Comparison of ENCODE assay signal across 16 cellular contexts in the genomic region with DNA sequence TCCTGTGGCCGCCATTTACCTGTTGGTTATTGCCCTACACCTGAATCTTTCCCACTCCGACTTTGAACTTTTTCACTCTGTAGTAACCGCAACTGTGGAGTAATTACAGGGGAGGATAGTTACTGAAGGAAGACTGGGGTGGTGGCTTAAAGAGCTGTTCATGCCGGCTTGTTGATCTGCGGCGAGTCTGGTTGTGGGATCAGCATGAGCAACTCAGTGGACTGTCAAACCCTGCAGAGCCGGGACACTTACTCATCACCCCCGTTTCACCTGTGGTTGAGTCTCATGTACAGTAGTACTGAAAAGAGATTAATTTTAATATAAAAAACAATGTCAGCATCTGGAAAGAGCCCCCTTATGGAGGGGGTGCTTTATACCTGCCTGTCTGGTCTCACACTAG. TPM values are rescaled to one million over a fixed set of nuclear protein-coding genes. Genes with fewer than 3 reads are reported as not detected.
DNase-seq lines count a peak whose midpoint lies in the region; ATAC-seq and TF ChIP-seq lines count a peak whose summit lies in the region.
"Had no signal": no experiment of that assay in that cellular context is flagged by ENCODE, and none has a peak within 500 bp of the region (broad histone marks: within the 10 kb centered on the region; RNA-seq: fewer than 3 reads in every experiment).

No MANE protein-coding gene starts in this region.

- no peak overlapping the region for H3K4me3 ChIP-seq in BLaER1
- H3K4me3 ChIP-seq: adrenal gland, lung, SJCRH30 had no signal

- H3K79me1 ChIP-seq in H9 (ENCODE audit: insufficient read depth, low read depth, low read length, poor library complexity, severe bottlenecking), result peaks cover 7% of the 10 kb centered on the region

- no peak overlapping the region for H3T11ph ChIP-seq in H9 (ENCODE audit: low read length)

- no peak overlapping the region for H3K14ac ChIP-seq in H9 (ENCODE audit: insufficient read depth, low read length)

- no peak overlapping the region for H2BK20ac ChIP-seq in H9 (ENCODE audit: low read depth, low read length, poor library complexity, severe bottlenecking)

- H3K36me3 ChIP-seq in BLaER1, result peaks cover 44% of the 10 kb centered on the region

- H3K36me3 Mint-ChIP-seq in H9 (ENCODE audit: insufficient read depth in 1 of 3, low read depth in 3 of 3) (peaks cover 24 to 37% (median 24%) of the 10 kb centered on the region in 3 experiments), mesothelial cell of epicardium (peaks cover 28% of the 10 kb centered on the region)
- peaks cover 34% of the 10 kb centered on the region for H3K36me3 Mint-ChIP-seq in activated naive CD8-positive, alpha-beta T cell treated with anti-CD3 and anti-CD28 coated beads for 36 hours

- peaks cover 30% of the 10 kb centered on the region for H4K20me1 ChIP-seq in BLaER1
- no peaks in the 10 kb centered on the region for H4K20me1 ChIP-seq in H9 (ENCODE audit: control insufficient read depth, insufficient read depth, insufficient read length)

- H3K27me3 Mint-ChIP-seq in H9 (ENCODE audit: low read depth), result no peaks in the 10 kb centered on the region; the same call in 1 of the 2 replicates
- H3K27me3 Mint-ChIP-seq in activated naive CD8-positive, alpha-beta T cell treated with anti-CD3 and anti-CD28 coated beads for 36 hours, result no peaks in the 10 kb centered on the region
- H3K27me3 Mint-ChIP-seq in mesothelial cell of epicardium (ENCODE audit: low read depth), result no peaks in the 10 kb centered on the region

- H3K79me2 ChIP-seq in H9 (ENCODE audit: insufficient read depth, low read length), result peaks cover 33% of the 10 kb centered on the region; the same call in 1 of the 2 replicates

- H3K4me1 Mint-ChIP-seq in H9 (peaks cover 17 to 19% of the 10 kb centered on the region in 2 experiments), mesothelial cell of epicardium (peaks cover 23% of the 10 kb centered on the region)
- H3K4me1 Mint-ChIP-seq in activated naive CD8-positive, alpha-beta T cell treated with anti-CD3 and anti-CD28 coated beads for 36 hours, result peaks cover 45% of the 10 kb centered on the region

- H3K27ac ChIP-seq in BLaER1 (no peak overlapping the region), H9 (ENCODE audit: insufficient read length, low read depth, low read length) (no peak overlapping the region)
- H3K27ac ChIP-seq: adrenal gland, heart left ventricle, SJCRH30 had no signal

- H3K4me2 ChIP-seq in BLaER1, result 0 out of 2 replicates have a peak overlapping the region, but pooled peaks have one; percentile 88
- no peak overlapping the region for H3K4me2 ChIP-seq in H9 (ENCODE audit: insufficient read depth, insufficient read length, low read length)

- no peak overlapping the region for H4K91ac ChIP-seq in H9 (ENCODE audit: insufficient read length, low read depth, low read length)

- H3K4me3 Mint-ChIP-seq in H9, result peak overlapping the region; percentile 38 to 90; a peak in 3 of 5 replicates
- peak overlapping the region; percentile 91 for H3K4me3 Mint-ChIP-seq in activated naive CD8-positive, alpha-beta T cell treated with anti-CD3 and anti-CD28 coated beads for 36 hours
- peak overlapping the region; percentile 36 for H3K4me3 Mint-ChIP-seq in mesothelial cell of epicardium

- H3K27ac Mint-ChIP-seq in H9 (no peak overlapping the region), mesothelial cell of epicardium (no peak overlapping the region)
- H3K27ac Mint-ChIP-seq in activated naive CD8-positive, alpha-beta T cell treated with anti-CD3 and anti-CD28 coated beads for 36 hours, result peak overlapping the region; percentile 25

- H4K8ac ChIP-seq in H9 (replicated peaks; ENCODE audit: insufficient read length, low read depth, low read length), result no peak overlapping the region

- no peak overlapping the region for H3K9ac ChIP-seq in BLaER1
- H3K9ac ChIP-seq in H9 (ENCODE audit: extremely low read depth, insufficient read length, low read length), result no peak overlapping the region

- H2AK5ac ChIP-seq in H9 (ENCODE audit: insufficient read length, low read length), result no peak overlapping the region

- WGBS in H9 (ENCODE audit: extremely low coverage, insufficient read length, low lambda C conversion rate), result no CpG with 5 or more reads among the region's 8 CpGs

- ATAC-seq in HG03457 (IDR thresholded peaks at IDR 0.05; ENCODE audit: unreplicated experiment) (no peak), GM19463 (IDR thresholded peaks at IDR 0.05; ENCODE audit: unreplicated experiment) (no peak)
- ATAC-seq: heart left ventricle had no signal

- no peak overlapping the region for H4K5ac ChIP-seq in H9 (ENCODE audit: insufficient read length, low read depth, low read length)

- H2BK5ac ChIP-seq in H9 (ENCODE audit: insufficient read length, low read length), result no peak overlapping the region

- H3K23ac ChIP-seq in H9 (ENCODE audit: insufficient read length, low read depth, low read length), result no peak overlapping the region

- TF ChIP-seq CTCF in H9 (conservative IDR thresholded peaks at IDR 0.05) (no peak), mesothelial cell of epicardium (IDR thresholded peaks at IDR 0.05; ENCODE audit: unreplicated experiment) (no peak)

- H3K18ac ChIP-seq in H9 (ENCODE audit: insufficient read length, low read depth, low read length), result no peak overlapping the region

- H3K9me3 Mint-ChIP-seq in H9 (peaks cover 0 to 8% of the 10 kb centered on the region in 2 experiments; a peak in 2 of 5 replicates), mesothelial cell of epicardium (peaks cover 9% of the 10 kb centered on the region)
- no peaks in the 10 kb centered on the region for H3K9me3 Mint-ChIP-seq in activated naive CD8-positive, alpha-beta T cell treated with anti-CD3 and anti-CD28 coated beads for 36 hours

- peaks cover 33% of the 10 kb centered on the region for H3K4me1 ChIP-seq in BLaER1
- no peaks in the 10 kb centered on the region for H3K4me1 ChIP-seq in H9 (ENCODE audit: insufficient read depth, low read length)

- no peak overlapping the region for H2BK12ac ChIP-seq in H9 (ENCODE audit: insufficient read length, low read depth, low read length)

- peaks cover 29% of the 10 kb centered on the region for H3K9me3 ChIP-seq in BLaER1
- H3K9me3 ChIP-seq in H9 (ENCODE audit: control insufficient read depth, low read depth, low read length), result no peaks in the 10 kb centered on the region
- H3K9me3 ChIP-seq: adrenal gland, SJCRH30 had no signal

- H3K4ac ChIP-seq in H9 (ENCODE audit: low read depth, low read length), result no peak overlapping the region

- no peak overlapping the region for H2AFZ ChIP-seq in H9 (ENCODE audit: low read length)

- DNase-seq in H9 (no peak), mesothelial cell of epicardium (ENCODE audit: low spot score in 2 of 2, unreplicated experiment in 2 of 2) (no peak), NCI-H69 (lab: John Stamatoyannopoulos, UW) (no peak), kidney tubule cell (ENCODE audit: low spot score) (no peak)
- no peak for DNase-seq in activated naive CD8-positive, alpha-beta T cell treated with anti-CD3 and anti-CD28 coated beads for 36 hours
- DNase-seq: activated CD4-positive, alpha-beta T cell treated with anti-CD3 and anti-CD28 coated beads for 48 hours; heart left ventricle; NCI-H1436 treated with DMSO at 0.1 percent for 48 hours; NCI-H526 treated with DMSO at 0.1 percent for 48 hours; SJCRH30; stimulated activated naive CD4-positive, alpha-beta T cell had no signal

- H3K27me3 ChIP-seq in BLaER1 (no peaks in the 10 kb centered on the region), H9 (ENCODE audit: insufficient read depth, low read length) (no peaks in the 10 kb centered on the region)
- H3K27me3 ChIP-seq: adrenal gland, SJCRH30 had no signal

- no peak overlapping the region for H2BK120ac ChIP-seq in H9 (ENCODE audit: low read depth, low read length, poor library complexity, severe bottlenecking)

- H2BK15ac ChIP-seq in H9 (ENCODE audit: low read depth, low read length), result no peak overlapping the region

- H3K23me2 ChIP-seq in H9 (ENCODE audit: insufficient read length, low read depth, low read length, poor library complexity, severe bottlenecking), result peaks cover 7% of the 10 kb centered on the region

- no peak overlapping the region for H3K56ac ChIP-seq in H9 (ENCODE audit: insufficient read length, low read depth, low read length)

RNA-seq across cellular contexts. Expression of gene ASB1, which starts 2.1 kb away (rescaled TPM):
- 46.0 and 49.4 TPM in 2 replicates for total RNA-seq in H9 (2021)
- 10 to 100 TPM; 40.2 to 47.0 TPM for total RNA-seq in activated naive CD8-positive, alpha-beta T cell treated with anti-CD3 and anti-CD28 coated beads for 36 hours
- 33.2 to 39.2 TPM (median 38.9 TPM) in 3 replicates for total RNA-seq in mesothelial cell of epicardium

Comparison
In these comparisons a context has a peak if more than half of its experiments do, and no peak if none do; other contexts are left out.
1. H3K4me3 Mint-ChIP-seq: peak in every context shown above with its lines; median percentile 91 in activated naive CD8-positive, alpha-beta T cell treated with anti-CD3 and anti-CD28 coated beads for 36 hours; 64 in H9; 36 in mesothelial cell of epicardium.